In genomic region chr17:44898768-44899073, GRCh38 we compare ENCODE assay signal across 8 cellular contexts. TPM values are rescaled to one million over a fixed set of nuclear protein-coding genes. Genes with fewer than 3 reads are reported as not detected.
A peak's percentile ranks its signal among the peaks of the same experiment; 100 is the strongest.
DNase-seq lines count a peak whose midpoint lies in the region; ATAC-seq and TF ChIP-seq lines count a peak whose summit lies in the region.

No MANE protein-coding gene starts in this region.

- H3K4me1 ChIP-seq in HEK293 (ENCODE audit: control insufficient read depth, insufficient read depth, low read length) (peaks cover 24% of the 10 kb centered on the region), hepatocyte (ENCODE audit: insufficient read depth) (peaks cover 13% of the 10 kb centered on the region)

- H3K9me2 ChIP-seq in hepatocyte (replicated peaks; ENCODE audit: insufficient read depth) = no peaks in the 10 kb centered on the region

- peaks cover 31% of the 10 kb centered on the region for H3K4me1 Mint-ChIP-seq in activated B cell treated with CpG ODN at 0.5 μM for 24 hours
- H3K4me1 Mint-ChIP-seq in stimulated activated memory B cell treated with anti-CD40 and anti-IgM and Interleukin-4, amounts not matched to agents 10 μg/mL and 1 μg/mL and 100 μg/mL, for 72 hours = peaks cover 32% of the 10 kb centered on the region

- CTCF ChIA-PET in HEK293 (lab: Yijun Ruan, JAX) (interaction anchor here (0.7 to 8.3 kb wide), 9 partner anchors 13 to 298 kb away, joined by 3 to 74 read pairs (median 4); partner anchors contain the start of genes ACBD4 and DCAKD), activated B cell treated with CpG ODN at 0.5 μM for 24 hours (lab: Charles Lee) (interaction anchor here (1.0 to 2.1 kb wide), 5 partner anchors 20 to 237 kb away, joined by 3 to 6 read pairs (median 3); partner anchors contain the start of gene ACBD4)

- H3K27me3 ChIP-seq in hepatocyte = no peaks in the 10 kb centered on the region

- H2AFZ ChIP-seq in hepatocyte = peak overlapping the region; percentile 75

- H3K4me2 ChIP-seq in hepatocyte = peak overlapping the region; percentile 72

- intact Hi-C loops in activated B cell treated with CpG ODN at 0.5 μM for 24 hours (cut with micrococcal nuclease) = loop anchor here (1.0 to 10.0 kb wide), 5 partner anchors 49 to 712 kb away; partner anchors contain the start of genes C1QL1, DBF4B, KIF18B and NMT1

- H3K36me3 Mint-ChIP-seq in activated B cell treated with CpG ODN at 0.5 μM for 24 hours (ENCODE audit: low read depth) = peaks cover 27% of the 10 kb centered on the region
- H3K36me3 Mint-ChIP-seq in stimulated activated memory B cell treated with anti-CD40 and anti-IgM and Interleukin-4, amounts not matched to agents 10 μg/mL and 1 μg/mL and 100 μg/mL, for 72 hours = peaks cover 11% of the 10 kb centered on the region

- H3K27ac ChIP-seq in HEK293 (ENCODE audit: extremely low read depth, low read depth, low read length) = peak overlapping the region; percentile 93
- H3K27ac ChIP-seq in hepatocyte = peak overlapping the region; percentile 96

- under 1% methylated on average over 7 of the region's 7 CpGs for WGBS in hepatocyte (ENCODE audit: low lambda C conversion rate, missing lambda C conversion rate)

- peaks cover 15 to 35% of the 10 kb centered on the region in 2 experiments for H3K36me3 ChIP-seq in HEK293 (ENCODE audit: control insufficient read depth in 2 of 2, insufficient read depth in 1 of 2, low read length in 2 of 2)
- no peaks in the 10 kb centered on the region for H3K36me3 ChIP-seq in hepatocyte (replicated peaks; ENCODE audit: insufficient read depth, low read depth)

- H4K20me1 ChIP-seq in hepatocyte (ENCODE audit: insufficient read depth, poor library complexity, severe bottlenecking) = peaks cover 5% of the 10 kb centered on the region

- H3K79me2 ChIP-seq in hepatocyte = peaks cover 43% of the 10 kb centered on the region

- H3K27me3 Mint-ChIP-seq in activated B cell treated with CpG ODN at 0.5 μM for 24 hours = peaks cover 4% of the 10 kb centered on the region
- H3K27me3 Mint-ChIP-seq in stimulated activated memory B cell treated with anti-CD40 and anti-IgM and Interleukin-4, amounts not matched to agents 10 μg/mL and 1 μg/mL and 100 μg/mL, for 72 hours = no peaks in the 10 kb centered on the region

- peak overlapping the region; percentile 96 for H3K4me3 Mint-ChIP-seq in activated B cell treated with CpG ODN at 0.5 μM for 24 hours
- H3K4me3 Mint-ChIP-seq in stimulated activated memory B cell treated with anti-CD40 and anti-IgM and Interleukin-4, amounts not matched to agents 10 μg/mL and 1 μg/mL and 100 μg/mL, for 72 hours = peak overlapping the region; percentile 87

- TF ChIP-seq CTCF in AG09309 (IDR thresholded peaks at IDR 0.05; ENCODE audit: control insufficient read depth, insufficient read depth, low read depth, low read length, missing control alignments) = no peak
- TF ChIP-seq CTCF in HEK293 (tag by site-specific recombination; IDR thresholded peaks at IDR 0.05) = no peak
- no peak for TF ChIP-seq CTCF in activated B cell treated with CpG ODN at 0.5 μM for 24 hours (IDR thresholded peaks at IDR 0.05)
- TF ChIP-seq CTCF in hepatocyte (IDR thresholded peaks at IDR 0.05; ENCODE audit: poor library complexity) = no peak

- no peaks in the 10 kb centered on the region for H3K9me3 ChIP-seq in HEK293 (ENCODE audit: control insufficient read depth, insufficient read depth, low read depth, low read length)
- no peaks in the 10 kb centered on the region for H3K9me3 ChIP-seq in hepatocyte (ENCODE audit: low read depth)

- ATAC-seq in activated B cell treated with CpG ODN at 0.5 μM for 24 hours (ENCODE audit: low read depth) (no peak), GM19328 (IDR thresholded peaks at IDR 0.05; ENCODE audit: unreplicated experiment) (no peak)
- ATAC-seq in stimulated activated memory B cell treated with anti-CD40 and anti-IgM and Interleukin-4, amounts not matched to agents 10 μg/mL and 1 μg/mL and 100 μg/mL, for 72 hours = no peak

- H3K9me3 Mint-ChIP-seq in activated B cell treated with CpG ODN at 0.5 μM for 24 hours = no peaks in the 10 kb centered on the region
- H3K9me3 Mint-ChIP-seq in stimulated activated memory B cell treated with anti-CD40 and anti-IgM and Interleukin-4, amounts not matched to agents 10 μg/mL and 1 μg/mL and 100 μg/mL, for 72 hours = no peaks in the 10 kb centered on the region

- peak overlapping the region; percentile 99 for H3K27ac Mint-ChIP-seq in activated B cell treated with CpG ODN at 0.5 μM for 24 hours
- H3K27ac Mint-ChIP-seq in stimulated activated memory B cell treated with anti-CD40 and anti-IgM and Interleukin-4, amounts not matched to agents 10 μg/mL and 1 μg/mL and 100 μg/mL, for 72 hours = peak overlapping the region; percentile 99

- DNase-seq in AG09309 (ENCODE audit: low read depth) = no peak
- DNase-seq in activated B cell treated with CpG ODN at 0.5 μM for 24 hours = no peak
- DNase-seq in hepatocyte (ENCODE audit: low spot score) = peak; percentile 55
- no peak for DNase-seq in SW 1271 (lab: John Stamatoyannopoulos, UW)
- no peak for DNase-seq in iPS-NIHi11 (ENCODE audit: low spot score)

- POLR2A ChIA-PET in HEK293 (lab: Yijun Ruan, JAX) = interaction anchor here (0.6 to 2.1 kb wide), 13 partner anchors 14 to 368 kb away, joined by 3 to 10 read pairs (median 4); partner anchors contain the start of genes HEXIM1, KIF18B and NMT1
- POLR2A ChIA-PET in activated B cell treated with CpG ODN at 0.5 μM for 24 hours (lab: Charles Lee) = interaction anchor here (0.6 to 3.2 kb wide), 13 partner anchors 11 to 772 kb away, joined by 3 to 17 read pairs (median 4); partner anchors contain the start of genes GPATCH8, HEXIM1, HEXIM2 and NMT1

- H3K4me3 ChIP-seq in AG09309 (ENCODE audit: control insufficient read depth, low read depth, low read length) (peak overlapping the region; percentile 83), HEK293 (ENCODE audit: low read depth, low read length) (peak overlapping the region; percentile 74), hepatocyte (peak overlapping the region; percentile 28)

TF ChIP-seq in HEK293, 187 proteins besides CTCF, POLR2A, EP300 and RAD21:
- TF ChIP-seq ZNF184 (tag by site-specific recombination; IDR thresholded peaks at IDR 0.05) (no peak), ZNF292 (tag by site-specific recombination; IDR thresholded peaks at IDR 0.05; ENCODE audit: borderline replicate concordance, low read depth) (no peak), ZNF549 (tag by site-specific recombination; IDR thresholded peaks at IDR 0.05) (no peak), ZNF792 (tag by site-specific recombination; IDR thresholded peaks at IDR 0.05) (0 out of 2 replicates have a peak, but pooled peaks have one; percentile 2)

RNA-seq across cellular contexts. Expression of gene EFTUD2, which starts 0.5 kb away (rescaled TPM):
- total RNA-seq in activated B cell treated with CpG ODN at 0.5 μM for 24 hours = 168 and 192 TPM in 2 replicates
- total RNA-seq in hepatocyte = 57.0 and 87.0 TPM in 2 replicates
- 65.2 and 65.6 TPM in 2 replicates for polyA plus RNA-seq in hepatocyte

RNA-seq across cellular contexts. Expression of gene GFAP, which starts 16.6 kb away (rescaled TPM):
- total RNA-seq in activated B cell treated with CpG ODN at 0.5 μM for 24 hours (not detected in 2 replicates), hepatocyte (0.10 and 1.6 TPM in 2 replicates)
- not detected in 2 replicates for polyA plus RNA-seq in hepatocyte

RNA-seq across cellular contexts. Expression of gene KIF18B, which starts 48.9 kb away (rescaled TPM):
- total RNA-seq in activated B cell treated with CpG ODN at 0.5 μM for 24 hours (0.49 and 1.7 TPM in 2 replicates), hepatocyte (1.8 and 2.1 TPM in 2 replicates)
- 4.3 and 5.0 TPM in 2 replicates for polyA plus RNA-seq in hepatocyte

RNA-seq across cellular contexts. Expression of gene HIGD1B, which starts 51.0 kb away (rescaled TPM):
- total RNA-seq in activated B cell treated with CpG ODN at 0.5 μM for 24 hours (not detected in 2 replicates), hepatocyte (not detected in 2 replicates)
- polyA plus RNA-seq in hepatocyte = 0.57 TPM in 1 of 2 replicates, not detected in the other

Comparison
In these comparisons a context has a peak if more than half of its experiments do, and no peak if none do; other contexts are left out.
1. H3K4me3 ChIP-seq: peak in every context shown above with its lines; median percentile 83 in AG09309; 74 in HEK293; 28 in hepatocyte.